9 cellular contexts compared by ENCODE assay signal in the genomic region with DNA sequence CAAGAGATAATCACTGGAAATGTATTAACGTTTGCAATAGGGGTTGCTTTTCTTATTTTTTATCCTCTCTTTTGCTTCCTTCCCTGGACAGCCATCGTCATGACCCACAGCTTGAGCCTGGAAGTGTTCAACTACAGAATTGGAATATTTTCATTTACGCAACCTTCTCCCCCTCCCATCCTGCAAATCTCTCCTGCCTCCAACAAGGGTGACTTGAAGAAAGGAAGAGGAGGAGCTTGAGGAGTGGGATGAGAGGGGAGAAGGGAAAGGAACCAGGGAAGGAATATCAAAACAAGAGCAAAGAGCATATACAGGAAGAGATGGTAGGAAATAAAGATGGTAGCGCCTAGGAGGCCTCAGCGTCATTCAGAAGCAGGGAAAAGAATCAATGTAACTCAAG. TPM values are rescaled to one million over a fixed set of nuclear protein-coding genes. Genes with fewer than 3 reads are reported as not detected.
A peak's percentile ranks its signal among the peaks of the same experiment; 100 is the strongest.
DNase-seq lines count a peak whose midpoint lies in the region; ATAC-seq and TF ChIP-seq lines count a peak whose summit lies in the region.
"Had no signal": no experiment of that assay in that cellular context is flagged by ENCODE, and none has a peak within 500 bp of the region (broad histone marks: within the 10 kb centered on the region; RNA-seq: fewer than 3 reads in every experiment).

No MANE protein-coding gene starts in this region.

- intact Hi-C loops in sciatic nerve (cut with DNase I): no loop called here

- ATAC-seq in sciatic nerve (peak; percentile 53), HG02973 (IDR thresholded peaks at IDR 0.05; ENCODE audit: unreplicated experiment) (no peak), HG03139 (IDR thresholded peaks at IDR 0.05; ENCODE audit: unreplicated experiment) (no peak)

- DNase-seq in GM12865 (ENCODE audit: low read depth) (no peak), RKO (ENCODE audit: low spot score) (peak; percentile 27), epithelial cell of proximal tubule (ENCODE audit: low read depth) (no peak), sciatic nerve (ENCODE audit: low spot score) (no peak), NCI-H2196 (lab: John Stamatoyannopoulos, UW; ENCODE audit: unreplicated experiment) (no peak)
- no peak for DNase-seq in effector CD4-positive, alpha-beta T cell

- no peak for TF ChIP-seq CTCF in GM12865 (IDR thresholded peaks at IDR 0.05; ENCODE audit: insufficient read depth, low read depth, low read length, missing control alignments)
- no peak for TF ChIP-seq CTCF in epithelial cell of proximal tubule (conservative IDR thresholded peaks at IDR 0.05; ENCODE audit: low read depth, low read length)

- peak overlapping the region; percentile 94; the same call in 1 of the 2 replicates for H3K4me3 ChIP-seq in GM12865 (ENCODE audit: low read depth, low read length)
- peak overlapping the region; percentile 83 for H3K4me3 ChIP-seq in epithelial cell of proximal tubule (ENCODE audit: low read depth, low read length)

RNA-seq across cellular contexts. Expression of gene MANSC4, which starts 1.6 kb away (rescaled TPM):
- not detected in 2 replicates for total RNA-seq in epithelial cell of proximal tubule
- total RNA-seq in sciatic nerve: not detected
- total RNA-seq: glomerular endothelial cell had no signal

RNA-seq across cellular contexts. Expression of gene KLHL42, which starts 1.6 kb away (rescaled TPM):
- 16.9 TPM in 2 replicates for total RNA-seq in epithelial cell of proximal tubule
- 31.8 TPM for total RNA-seq in sciatic nerve
